12 cellular contexts compared by ENCODE assay signal in genomic region chr12:63940295-63940997, GRCh38.
A peak's percentile ranks its signal among the peaks of the same experiment; 100 is the strongest.
DNase-seq lines count a peak whose midpoint lies in the region; ATAC-seq and TF ChIP-seq lines count a peak whose summit lies in the region.
"Had no signal": no experiment of that assay in that cellular context is flagged by ENCODE, and none has a peak within 500 bp of the region (broad histone marks: within the 10 kb centered on the region; RNA-seq: fewer than 3 reads in every experiment).

No MANE protein-coding gene starts in this region.

- H3K36me3 ChIP-seq in heart right ventricle: no peaks in the 10 kb centered on the region

- 45 to 50% methylated on average over 7 of the region's 7 CpGs for WGBS in heart right ventricle, 2 donors

- H3K27ac ChIP-seq in heart right ventricle: peak overlapping the region in 8 of 10 donors; percentile 14 to 75 (median 25)
- H3K27ac ChIP-seq: uterus had no signal

- H3K9me3 ChIP-seq in heart right ventricle: no peaks in the 10 kb centered on the region
- H3K9me3 ChIP-seq: uterus had no signal

- H3K4me3 ChIP-seq in heart right ventricle: no peak overlapping the region
- H3K4me3 ChIP-seq: uterus had no signal

- no peaks in the 10 kb centered on the region for H3K27me3 ChIP-seq in heart right ventricle
- H3K27me3 ChIP-seq: uterus had no signal

- DNase-seq in NCI-H748 (lab: John Stamatoyannopoulos, UW; ENCODE audit: unreplicated experiment) (peak; percentile 64), NCI-H748 treated with DMSO at 0.1 percent for 48 hours (lab: John Stamatoyannopoulos, UW) (no peak), SHP77 (lab: John Stamatoyannopoulos, UW) (peak; percentile 53 to 64), heart right ventricle (peak in 1 of 2 donors; percentile 26), superior temporal gyrus (ENCODE audit: extremely low spot score) (peak; percentile 74), hepatic stellate cell (ENCODE audit: low spot score) (no peak)
- DNase-seq in stimulated activated CD8-positive, alpha-beta memory T cell treated with anti-CD3 and anti-CD28 coated beads, Interleukin-4, amount 100 ng/mL, for 48 hours: no peak
- DNase-seq: ACHN; activated T-cell treated with anti-CD3 and anti-CD28 coated beads, Interleukin-2, amount 50 U/mL, for 24 hours; kidney glomerular epithelial cell; uterus had no signal

- peaks cover 2 to 68% (median 38%) of the 10 kb centered on the region in 9 donors for H3K4me1 ChIP-seq in heart right ventricle
- H3K4me1 ChIP-seq: uterus had no signal

- peak in 7 of 8 donors; percentile 26 to 83 (median 68) for ATAC-seq in heart right ventricle
- no peak for ATAC-seq in HG02763 (IDR thresholded peaks at IDR 0.05; ENCODE audit: unreplicated experiment)

- intact Hi-C loops in heart right ventricle (cut with DNase I): loop anchor here in 2 of 10 donors (1.0 to 10.0 kb wide), 2 partner anchors 31 to 96 kb away; partner anchors contain the start of gene SRGAP1 (in 1 of the 2)

- no peak for TF ChIP-seq CTCF in heart right ventricle (IDR thresholded peaks at IDR 0.05)

Comparison
In these comparisons a context has a peak if more than half of its experiments do, and no peak if none do; other contexts are left out.
1. DNase-seq: peak in NCI-H748 (single experiment), SHP77 (2 of 2) and superior temporal gyrus (single experiment); none in NCI-H748 treated with DMSO at 0.1 percent for 48 hours (single experiment), stimulated activated CD8-positive, alpha-beta memory T cell treated with anti-CD3 and anti-CD28 coated beads, Interleukin-4, amount 100 ng/mL, for 48 hours (single experiment) and hepatic stellate cell (single experiment).